ENCODE assay signal across 19 cellular contexts in genomic region chr2:197072533-197072932, GRCh38.
DNase-seq lines count a peak whose midpoint lies in the region; ATAC-seq and TF ChIP-seq lines count a peak whose summit lies in the region.
"Had no signal": no experiment of that assay in that cellular context is flagged by ENCODE, and none has a peak within 500 bp of the region (broad histone marks: within the 10 kb centered on the region; RNA-seq: fewer than 3 reads in every experiment).

No MANE protein-coding gene starts in this region.

- TF ChIP-seq RAD21 in SK-N-SH (IDR thresholded peaks at IDR 0.05; ENCODE audit: low read length) = no peak

- no peaks in the 10 kb centered on the region for H3F3A ChIP-seq in SK-N-SH (replicated peaks; ENCODE audit: insufficient read depth)

- POLR2A ChIA-PET in SK-N-SH (lab: Yijun Ruan, JAX) (no interaction called here), T-cell (lab: Charles Lee) (no interaction called here)

- intact Hi-C loops in dorsolateral prefrontal cortex (cut with DNase I) = loop anchor here (5.0 to 10.0 kb wide), 2 partner anchors 60 to 148 kb away; partner anchors contain the start of gene PGAP1 (in 1 of the 2)

- no peak for DNase-seq in SK-N-SH
- DNase-seq in T-cell = no peak
- DNase-seq in dorsolateral prefrontal cortex = no peak
- peak; percentile 36 for DNase-seq in retinal pigment epithelial cell (ENCODE audit: low read depth)
- no peak for DNase-seq in SKM-1 treated with dmso at 0.1 percent for 144 hours (lab: John Stamatoyannopoulos, UW; ENCODE audit: unreplicated experiment)
- no peak for DNase-seq in NK-92 treated with Interleukin-12 subunit alpha and Interleukin-12 subunit beta, amount 100 ng/mL, for 24 hours (lab: John Stamatoyannopoulos, UW)
- DNase-seq: DMS53; Karpas-422; left ventricle myocardium inferior; NCI-H1417; NCI-H82; ovary; Peyer's patch; stimulated activated CD4-positive, alpha-beta T cell treated with anti-CD3 and anti-CD28 coated beads, Interleukin-2, amount 100 ng/mL, for 48 hours had no signal

- no peak for TF ChIP-seq CTCF in SK-N-SH (IDR thresholded peaks at IDR 0.05)
- TF ChIP-seq CTCF in dorsolateral prefrontal cortex (IDR thresholded peaks at IDR 0.05 in 54 of 56, conservative IDR thresholded peaks at IDR 0.05 in 2 of 56; ENCODE audit: low read depth in 1 of 56, partially characterized antibody in 56 of 56) = no peak
- no peak for TF ChIP-seq CTCF in retinal pigment epithelial cell (conservative IDR thresholded peaks at IDR 0.05; ENCODE audit: low read depth, low read length)

- peaks cover 0 to 6% of the 10 kb centered on the region in 2 experiments for H3K36me3 ChIP-seq in SK-N-SH (replicated peaks in 1 of 2; ENCODE audit: control insufficient read depth in 1 of 2, insufficient read depth in 2 of 2, low read length in 1 of 2)
- H3K36me3 ChIP-seq: HAP-1, ovary, Peyer's patch had no signal

- no peaks in the 10 kb centered on the region for H3K9me2 ChIP-seq in SK-N-SH

- no peaks in the 10 kb centered on the region for H3K9me3 ChIP-seq in SK-N-SH
- H3K9me3 ChIP-seq: HAP-1, left ventricle myocardium inferior, ovary, Peyer's patch had no signal

- no peaks in the 10 kb centered on the region for H3K27me3 Mint-ChIP-seq in T-cell

- no peak for ATAC-seq in SK-N-SH treated with all-trans-retinoic acid at 6 μM for 48 hours
- no peak for ATAC-seq in T-cell (replicated peaks in 1 of 4)
- no peak for ATAC-seq in HG02763 (IDR thresholded peaks at IDR 0.05; ENCODE audit: unreplicated experiment)

- H3K4me3 Mint-ChIP-seq in T-cell = no peak overlapping the region

- no peak overlapping the region for H3K4me3 ChIP-seq in SK-N-SH (ENCODE audit: low read depth in 2 of 2, low read length in 1 of 2)
- H3K4me3 ChIP-seq in dorsolateral prefrontal cortex = no peak overlapping the region
- H3K4me3 ChIP-seq in retinal pigment epithelial cell (ENCODE audit: low read length) = no peak overlapping the region
- H3K4me3 ChIP-seq: BLaER1 treated with 17β-estradiol and CSF1 and Interleukin-3, amounts not matched to agents 10 nM and 100 nM; HAP-1; left ventricle myocardium inferior; ovary; Peyer's patch had no signal

- peaks cover 5 to 6% of the 10 kb centered on the region in 2 experiments; a peak in 3 of 4 replicates for H3K4me1 ChIP-seq in SK-N-SH (ENCODE audit: control insufficient read depth in 1 of 2, insufficient read depth in 2 of 2, low read depth in 1 of 2, low read length in 1 of 2)
- H3K4me1 ChIP-seq: HAP-1, Peyer's patch had no signal

- H3K27ac Mint-ChIP-seq in T-cell = peak overlapping the region; percentile 83 to 84

- H3K4me2 ChIP-seq in SK-N-SH = no peak overlapping the region

- H3K27me3 ChIP-seq in SK-N-SH (ENCODE audit: insufficient read depth) = no peaks in the 10 kb centered on the region
- H3K27me3 ChIP-seq in dorsolateral prefrontal cortex = no peaks in the 10 kb centered on the region
- H3K27me3 ChIP-seq: BLaER1 treated with 17β-estradiol and CSF1 and Interleukin-3, amounts not matched to agents 10 nM and 100 nM; ovary; Peyer's patch had no signal

- TF ChIP-seq EP300 in SK-N-SH (IDR thresholded peaks at IDR 0.05; ENCODE audit: borderline replicate concordance in 1 of 2, low read depth in 1 of 2, low read length in 1 of 2) = no peak

- peaks cover 59 to 69% (median 66%) of the 10 kb centered on the region in 3 donors for H3K4me1 Mint-ChIP-seq in T-cell

- peaks cover 0 to 18% (median 0%) of the 10 kb centered on the region in 3 donors for H3K9me3 Mint-ChIP-seq in T-cell

- H4K20me1 ChIP-seq in SK-N-SH (ENCODE audit: insufficient read depth) = no peaks in the 10 kb centered on the region
- H4K20me1 ChIP-seq: BLaER1 treated with 17β-estradiol and CSF1 and Interleukin-3, amounts not matched to agents 10 nM and 100 nM had no signal

- H2AFZ ChIP-seq in SK-N-SH (ENCODE audit: low read depth) = no peak overlapping the region

- 59% methylated on average over 3 of the region's 3 CpGs for WGBS in SK-N-SH (ENCODE audit: low lambda C conversion rate)

- CTCF ChIA-PET in SK-N-SH (lab: Yijun Ruan, JAX) (interaction anchor here (0.7 to 1.2 kb wide), 4 partner anchors 12 to 239 kb away, joined by 3 read pairs; no protein-coding TSS in a partner anchor), T-cell (lab: Charles Lee) (interaction anchor here in 1 of 2 donors (0.6 to 1.0 kb wide), 4 partner anchors 16 to 150 kb away, joined by 3 to 14 read pairs (median 3); no protein-coding TSS in a partner anchor)

- H3K36me3 Mint-ChIP-seq in T-cell = peaks cover 87% of the 10 kb centered on the region

- H3K27ac ChIP-seq in SK-N-SH (ENCODE audit: low read depth in 2 of 2, low read length in 1 of 2) (no peak overlapping the region), dorsolateral prefrontal cortex (peak overlapping the region; percentile 63 to 97 (median 92))
- H3K27ac ChIP-seq: 22Rv1; BLaER1 treated with 17β-estradiol and CSF1 and Interleukin-3, amounts not matched to agents 10 nM and 100 nM; left ventricle myocardium inferior; ovary; Peyer's patch had no signal

- H3K79me2 ChIP-seq in SK-N-SH (ENCODE audit: insufficient read depth) = no peaks in the 10 kb centered on the region

- no peak overlapping the region for H3K9ac ChIP-seq in SK-N-SH
- H3K9ac ChIP-seq: BLaER1 treated with 17β-estradiol and CSF1 and Interleukin-3, amounts not matched to agents 10 nM and 100 nM had no signal

TF ChIP-seq in SK-N-SH, 30 proteins besides CTCF, POLR2A, EP300 and RAD21:
- no peak for TF ChIP-seq YY1 (IDR thresholded peaks at IDR 0.05; ENCODE audit: low read depth)
- peak; percentile 18; the same call in 1 of the 2 replicates for TF ChIP-seq FOSL2 (IDR thresholded peaks at IDR 0.05; ENCODE audit: borderline replicate concordance, low read depth)

TF ChIP-seq in SK-N-SH treated with all-trans-retinoic acid at 6 μM for 48 hours, 23 proteins besides CTCF, POLR2A, EP300 and RAD21 (continues in another document):
- TF ChIP-seq PPARA (CRISPR knock-in tag; IDR thresholded peaks at IDR 0.05; ENCODE audit: borderline replicate concordance) = no peak
- TF ChIP-seq TOX (CRISPR knock-in tag; IDR thresholded peaks at IDR 0.05; ENCODE audit: borderline replicate concordance) = no peak
- TF ChIP-seq ZFP30 (CRISPR knock-in tag; IDR thresholded peaks at IDR 0.05) = no peak
- TF ChIP-seq CSDC2 (CRISPR knock-in tag; IDR thresholded peaks at IDR 0.05) = no peak
- TF ChIP-seq SNAI2 (CRISPR knock-in tag; IDR thresholded peaks at IDR 0.05) = no peak
- no peak for TF ChIP-seq ZNF8 (CRISPR knock-in tag; IDR thresholded peaks at IDR 0.05)
- no peak for TF ChIP-seq RARB (CRISPR knock-in tag; IDR thresholded peaks at IDR 0.05)
- TF ChIP-seq TSHZ2 (CRISPR knock-in tag; IDR thresholded peaks at IDR 0.05) = no peak
- no peak for TF ChIP-seq CSRNP3 (CRISPR knock-in tag; IDR thresholded peaks at IDR 0.05)
- TF ChIP-seq ZNF70 (CRISPR knock-in tag; IDR thresholded peaks at IDR 0.05) = no peak
- no peak for TF ChIP-seq POU6F1 (CRISPR knock-in tag; IDR thresholded peaks at IDR 0.05; ENCODE audit: borderline replicate concordance, low read depth)
- TF ChIP-seq ARNTL (CRISPR knock-in tag; IDR thresholded peaks at IDR 0.05; ENCODE audit: borderline replicate concordance, low read depth) = no peak

Comparison
In these comparisons a context has a peak if more than half of its experiments do, and no peak if none do; other contexts are left out.
1. H3K27ac ChIP-seq: peak in dorsolateral prefrontal cortex (59 of 59); none in SK-N-SH (0 of 2).